8 cellular contexts compared by ENCODE assay signal in the genomic region with DNA sequence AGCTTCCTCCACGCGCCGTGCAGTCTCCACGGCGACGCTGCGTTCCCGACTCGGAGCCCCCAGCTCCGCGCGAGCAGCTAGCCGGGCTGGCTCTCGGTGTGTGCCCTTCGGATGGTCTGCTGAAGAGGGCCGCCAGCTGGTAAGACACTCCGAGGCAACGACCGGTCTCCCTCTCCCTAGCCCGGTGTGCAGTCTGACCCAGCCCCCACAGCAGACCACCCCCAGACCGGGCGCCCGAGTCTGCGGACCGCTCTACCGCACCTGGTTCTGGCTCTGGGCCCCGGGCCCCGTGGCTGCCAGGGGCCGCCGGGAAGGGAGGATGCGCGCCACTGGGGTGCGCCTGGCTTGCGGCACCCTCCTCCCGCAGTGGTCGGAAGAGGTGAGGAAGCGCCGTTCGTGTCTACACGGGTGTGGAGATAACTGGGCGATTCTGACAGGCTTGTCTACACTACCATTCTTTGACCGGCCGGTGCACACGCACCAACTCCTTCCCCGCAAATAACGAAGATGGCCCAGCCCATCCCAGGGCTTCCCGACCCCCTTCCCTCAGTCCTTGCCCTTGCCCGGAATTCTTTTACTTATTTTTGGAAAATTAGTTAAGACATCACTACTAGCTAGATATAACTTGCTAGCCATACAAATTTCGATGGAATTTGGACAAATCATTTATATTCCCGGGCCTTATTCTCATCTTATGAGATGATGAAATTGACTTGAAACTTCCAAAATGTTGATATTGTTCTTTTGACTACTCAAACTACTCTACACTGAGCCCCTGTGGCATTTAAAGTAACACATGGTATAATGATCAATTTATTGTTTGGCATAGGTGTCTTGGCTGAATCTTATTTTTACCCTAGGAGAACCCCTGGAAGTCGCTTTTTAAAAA. TPM values are rescaled to one million over a fixed set of nuclear protein-coding genes. Genes with fewer than 3 reads are reported as not detected.
DNase-seq lines count a peak whose midpoint lies in the region; ATAC-seq and TF ChIP-seq lines count a peak whose summit lies in the region.

No MANE protein-coding gene starts in this region.

- peak in 3 of 4 experiments; percentile 1 to 25 (median 10) for DNase-seq in stimulated activated CD4-positive, alpha-beta T cell treated with anti-CD3 and anti-CD28 coated beads, Interleukin-1b, Interleukin-23, amount 100 ng/mL, for 24 hours (ENCODE audit: low read depth in 4 of 4, low spot score in 1 of 4)
- DNase-seq in stimulated activated CD4-positive, alpha-beta T cell treated with anti-CD3 and anti-CD28 coated beads, Interleukin-4, amount 100 ng/mL, for 4 hours, result no peak
- peak; percentile 17 for DNase-seq in astrocyte of the spinal cord (ENCODE audit: low read depth, low spot score)
- peak; percentile 41 to 48 (median 46) for DNase-seq in immature natural killer cell
- DNase-seq in stimulated activated CD4-positive, alpha-beta T cell treated with anti-CD3 and anti-CD28 coated beads, Interleukin-2, amount 100 ng/mL, for 4 hours (ENCODE audit: low read depth), result peak; percentile 2
- DNase-seq in DMS114 treated with DMSO at 0.1 percent for 48 hours (lab: John Stamatoyannopoulos, UW; ENCODE audit: unreplicated experiment), result no peak

- no peaks in the 10 kb centered on the region for H4K20me1 ChIP-seq in OCI-LY1 (ENCODE audit: insufficient read depth, low read length)

- peak overlapping the region; percentile 68 to 84 (median 82) for H3K4me3 Mint-ChIP-seq in immature natural killer cell

- no peaks in the 10 kb centered on the region for H3K9me3 Mint-ChIP-seq in immature natural killer cell

- H3K4me1 Mint-ChIP-seq in immature natural killer cell, result peaks cover 12 to 16% of the 10 kb centered on the region in 2 donors

- ATAC-seq in HG02885 (IDR thresholded peaks at IDR 0.05; ENCODE audit: poor library complexity, unreplicated experiment), result peak; percentile 36

- H3K4me3 ChIP-seq in OCI-LY1 (ENCODE audit: low read depth, low read length, poor library complexity, severe bottlenecking) (peak overlapping the region; percentile 83), astrocyte of the spinal cord (ENCODE audit: low read depth, low read length) (peak overlapping the region; percentile 48)

- TF ChIP-seq CTCF in OCI-LY1 (IDR thresholded peaks at IDR 0.05; ENCODE audit: low read length), result 0 out of 2 replicates have a peak, but pooled peaks have one; percentile 8
- no peak for TF ChIP-seq CTCF in astrocyte of the spinal cord (IDR thresholded peaks at IDR 0.05; ENCODE audit: low read depth, low read length)

- H3K9ac ChIP-seq in OCI-LY1 (ENCODE audit: low read length), result peak overlapping the region; percentile 75

- no peaks in the 10 kb centered on the region for H3K9me2 ChIP-seq in OCI-LY1 (ENCODE audit: low read depth, low read length)

- no peak overlapping the region for H2AFZ ChIP-seq in OCI-LY1 (ENCODE audit: low read length)

- H3K27ac ChIP-seq in OCI-LY1 (ENCODE audit: low read depth, low read length, poor library complexity, severe bottlenecking), result peak overlapping the region; percentile 25

- no peaks in the 10 kb centered on the region for H3K9me3 ChIP-seq in OCI-LY1 (ENCODE audit: low read length)

- peaks cover 8 to 20% (median 14%) of the 10 kb centered on the region in 3 donors for H3K27me3 Mint-ChIP-seq in immature natural killer cell (ENCODE audit: low read depth in 3 of 3)

- H3K36me3 ChIP-seq in OCI-LY1 (ENCODE audit: insufficient read depth, low read length), result no peaks in the 10 kb centered on the region

- no peaks in the 10 kb centered on the region for H3K79me2 ChIP-seq in OCI-LY1 (ENCODE audit: insufficient read depth, low read length)

- H3K4me1 ChIP-seq in OCI-LY1 (ENCODE audit: insufficient read depth, low read length, severe bottlenecking), result peaks cover 23% of the 10 kb centered on the region

- no peaks in the 10 kb centered on the region for H3K27me3 ChIP-seq in OCI-LY1 (ENCODE audit: insufficient read depth, low read length)

- in situ Hi-C loops in astrocyte of the spinal cord (cut with HindIII; ENCODE audit: low sequenced_read_pairs), result no loop called here

- peaks cover 8% of the 10 kb centered on the region for H3F3A ChIP-seq in OCI-LY1 (ENCODE audit: insufficient read depth, low read length)

- no peaks in the 10 kb centered on the region for H3K36me3 Mint-ChIP-seq in immature natural killer cell

- peak overlapping the region in 5 of 6 donors; percentile 12 to 75 (median 40) for H3K27ac Mint-ChIP-seq in immature natural killer cell

- peak overlapping the region; percentile 79 for H3K4me2 ChIP-seq in OCI-LY1 (ENCODE audit: low read length)

RNA-seq across cellular contexts. Expression of a gene that starts 1.1 kb away (rescaled TPM):
- not detected for polyA plus RNA-seq in immature natural killer cell

RNA-seq across cellular contexts. Expression of a gene that starts 45.4 kb away (rescaled TPM):
- polyA plus RNA-seq in immature natural killer cell, result not detected

RNA-seq across cellular contexts. Expression of a gene that starts 56.2 kb away (rescaled TPM):
- polyA plus RNA-seq in immature natural killer cell, result not detected

Comparison
In these comparisons a context has a peak if more than half of its experiments do, and no peak if none do; other contexts are left out.
1. DNase-seq: peak in stimulated activated CD4-positive, alpha-beta T cell treated with anti-CD3 and anti-CD28 coated beads, Interleukin-1b, Interleukin-23, amount 100 ng/mL, for 24 hours (3 of 4), astrocyte of the spinal cord (single experiment), immature natural killer cell (3 of 3) and stimulated activated CD4-positive, alpha-beta T cell treated with anti-CD3 and anti-CD28 coated beads, Interleukin-2, amount 100 ng/mL, for 4 hours (single experiment); none in stimulated activated CD4-positive, alpha-beta T cell treated with anti-CD3 and anti-CD28 coated beads, Interleukin-4, amount 100 ng/mL, for 4 hours (0 of 2) and DMS114 treated with DMSO at 0.1 percent for 48 hours (single experiment).